ENCODE assay signal across 16 cellular contexts in the genomic region with DNA sequence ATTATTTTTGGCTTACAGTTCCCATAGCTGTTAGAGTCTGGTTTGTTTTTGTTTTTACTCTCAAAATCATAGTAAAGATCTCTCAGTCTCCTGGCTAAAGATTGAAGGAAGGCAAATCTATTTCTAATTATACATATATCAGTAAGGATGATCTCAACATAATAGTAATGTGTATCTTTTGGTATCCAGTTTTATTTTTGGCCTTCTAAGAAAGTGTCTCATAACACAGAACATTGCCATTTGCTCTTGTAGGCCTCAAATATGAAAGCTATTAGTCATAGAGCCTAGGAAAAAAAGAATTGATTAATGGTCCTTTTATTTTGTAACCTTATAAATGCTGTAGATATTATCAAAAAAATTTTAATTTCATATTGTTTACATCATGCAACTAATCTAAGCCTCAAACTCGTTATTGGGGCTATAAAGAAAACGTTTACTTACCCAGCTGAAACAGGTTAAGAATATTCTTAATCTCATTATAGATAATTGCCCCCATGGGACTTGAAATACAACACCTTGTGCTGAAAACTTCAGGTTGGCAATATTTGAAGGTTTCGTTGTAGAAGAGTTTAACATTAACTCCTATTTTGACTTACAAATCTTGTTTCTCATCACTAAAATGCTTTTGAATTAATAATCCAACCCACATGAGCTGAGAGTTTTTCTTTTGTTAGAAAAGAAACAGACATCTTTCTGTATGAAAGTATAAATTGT.
"Had no signal": no experiment of that assay in that cellular context is flagged by ENCODE, and none has a peak within 500 bp of the region (broad histone marks: within the 10 kb centered on the region; RNA-seq: fewer than 3 reads in every experiment).

No MANE protein-coding gene starts in this region.

- H3K36me3 ChIP-seq: WERI-Rb-1 had no signal

- DNase-seq: activated CD4-positive, alpha-beta T cell treated with anti-CD3 and anti-CD28 coated beads for 36 hours; activated CD8-positive, alpha-beta T cell treated with anti-CD3 and anti-CD28 coated beads for 36 hours; activated naive CD4-positive, alpha-beta T cell treated with anti-CD3 and anti-CD28 coated beads for 36 hours; body of pancreas; central memory CD4-positive, alpha-beta T cell; dermis blood vessel endothelial cell; erythroblast; hypothalamus; naive B cell; right cardiac atrium; stimulated activated CD4-positive, alpha-beta T cell treated with anti-CD3 and anti-CD28 coated beads, Interleukin-1b, Interleukin-23, amount 100 ng/mL, for 48 hours; substantia nigra; transverse colon had no signal

- H3K9me3 Mint-ChIP-seq: activated CD8-positive, alpha-beta T cell treated with anti-CD3 and anti-CD28 coated beads for 36 hours; activated naive CD4-positive, alpha-beta T cell treated with anti-CD3 and anti-CD28 coated beads for 36 hours; mesothelial cell of epicardium; naive B cell; stimulated activated memory B cell treated with anti-CD40 and anti-IgM and Interleukin-4, amounts not matched to agents 10 μg/mL and 1 μg/mL and 100 μg/mL, for 72 hours had no signal

- H3K27me3 ChIP-seq: body of pancreas, transverse colon had no signal

- H3K4me3 ChIP-seq: body of pancreas, transverse colon had no signal

- ATAC-seq: activated CD4-positive, alpha-beta T cell treated with anti-CD3 and anti-CD28 coated beads for 36 hours; activated CD8-positive, alpha-beta T cell treated with anti-CD3 and anti-CD28 coated beads for 36 hours; body of pancreas; right cardiac atrium; stimulated activated memory B cell treated with anti-CD40 and anti-IgM and Interleukin-4, amounts not matched to agents 10 μg/mL and 1 μg/mL and 100 μg/mL, for 72 hours had no signal

- H3K4me1 Mint-ChIP-seq: mesothelial cell of epicardium; naive B cell; stimulated activated memory B cell treated with anti-CD40 and anti-IgM and Interleukin-4, amounts not matched to agents 10 μg/mL and 1 μg/mL and 100 μg/mL, for 72 hours had no signal

- H3K27me3 Mint-ChIP-seq: activated CD4-positive, alpha-beta T cell treated with anti-CD3 and anti-CD28 coated beads for 36 hours; activated CD8-positive, alpha-beta T cell treated with anti-CD3 and anti-CD28 coated beads for 36 hours; naive B cell; stimulated activated memory B cell treated with anti-CD40 and anti-IgM and Interleukin-4, amounts not matched to agents 10 μg/mL and 1 μg/mL and 100 μg/mL, for 72 hours had no signal

- H3K4me1 ChIP-seq: body of pancreas, transverse colon had no signal

- H3K9me3 ChIP-seq: body of pancreas, transverse colon had no signal

- H3K27ac Mint-ChIP-seq: activated CD4-positive, alpha-beta T cell treated with anti-CD3 and anti-CD28 coated beads for 36 hours; activated CD8-positive, alpha-beta T cell treated with anti-CD3 and anti-CD28 coated beads for 36 hours; activated naive CD4-positive, alpha-beta T cell treated with anti-CD3 and anti-CD28 coated beads for 36 hours; mesothelial cell of epicardium; stimulated activated memory B cell treated with anti-CD40 and anti-IgM and Interleukin-4, amounts not matched to agents 10 μg/mL and 1 μg/mL and 100 μg/mL, for 72 hours had no signal

- H3K4me3 Mint-ChIP-seq: activated CD4-positive, alpha-beta T cell treated with anti-CD3 and anti-CD28 coated beads for 36 hours; activated CD8-positive, alpha-beta T cell treated with anti-CD3 and anti-CD28 coated beads for 36 hours; activated naive CD4-positive, alpha-beta T cell treated with anti-CD3 and anti-CD28 coated beads for 36 hours; mesothelial cell of epicardium; naive B cell; stimulated activated memory B cell treated with anti-CD40 and anti-IgM and Interleukin-4, amounts not matched to agents 10 μg/mL and 1 μg/mL and 100 μg/mL, for 72 hours had no signal

- H3K27ac ChIP-seq: body of pancreas, transverse colon, WERI-Rb-1 had no signal
